In the genomic region with DNA sequence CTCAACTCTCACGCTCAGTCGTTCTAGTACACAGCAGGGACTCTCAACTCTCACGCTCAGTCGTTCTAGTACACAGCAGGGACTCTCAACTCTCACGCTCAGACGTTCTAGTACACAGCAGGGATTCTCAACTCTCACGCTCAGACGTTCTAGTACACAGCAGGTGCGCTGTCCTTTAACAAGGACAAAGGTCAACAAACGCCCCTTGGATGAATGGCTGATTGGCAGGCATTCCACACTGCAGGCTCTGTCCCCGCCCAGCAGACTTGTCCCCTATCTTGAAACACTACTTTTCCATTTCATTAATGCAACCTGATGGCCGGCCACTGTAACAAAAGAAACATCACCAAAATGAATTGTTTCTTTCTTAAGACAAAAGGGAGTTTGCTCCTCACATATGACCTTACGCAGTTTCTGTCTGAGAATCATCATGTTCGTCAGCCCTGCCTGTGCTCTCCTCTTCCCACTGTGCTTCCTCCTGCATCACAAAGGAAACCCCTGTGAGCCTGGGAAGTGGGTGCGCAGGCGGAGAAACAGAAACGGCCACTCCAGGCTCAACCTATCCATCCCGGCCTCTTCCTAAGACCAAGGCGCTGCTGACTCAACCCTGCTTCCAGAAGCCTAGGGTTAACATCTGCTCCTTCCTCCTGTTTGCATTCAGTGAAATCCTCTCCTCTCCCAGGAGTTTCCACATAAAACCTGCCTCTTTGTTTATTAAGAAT, we compare ENCODE assay signal across 15 cellular contexts. TPM values are rescaled to one million over a fixed set of nuclear protein-coding genes. Genes with fewer than 3 reads are reported as not detected.
DNase-seq lines count a peak whose midpoint lies in the region; ATAC-seq and TF ChIP-seq lines count a peak whose summit lies in the region.
"Had no signal": no experiment of that assay in that cellular context is flagged by ENCODE, and none has a peak within 500 bp of the region (broad histone marks: within the 10 kb centered on the region; RNA-seq: fewer than 3 reads in every experiment).

No MANE protein-coding gene starts in this region.

- H3K27ac Mint-ChIP-seq in Caco-2 (ENCODE audit: unreplicated experiment): peak overlapping the region; percentile 45
- H3K27ac Mint-ChIP-seq in activated CD8-positive, alpha-beta memory T cell treated with anti-CD3 and anti-CD28 coated beads, Interleukin-2, amount 10 ng/mL, durations not matched to agents 7 days and 5 days: no peak overlapping the region

- DNase-seq in Caco-2 (peak in 1 of 2 experiments; percentile 58), amniotic stem cell (lab: John Stamatoyannopoulos, UW) (peak; percentile 41), amygdala (lab: John Stamatoyannopoulos, UW) (no peak), OCI-M1 (lab: John Stamatoyannopoulos, UW) (no peak)
- DNase-seq in activated CD8-positive, alpha-beta memory T cell treated with anti-CD3 and anti-CD28 coated beads, Interleukin-2, amount 10 ng/mL, durations not matched to agents 7 days and 5 days: no peak
- DNase-seq in NK-92 treated with Interleukin-12 subunit alpha and Interleukin-12 subunit beta, amount 100 ng/mL, for 24 hours (lab: John Stamatoyannopoulos, UW): no peak
- DNase-seq: activated gamma-delta T cell, brain microvascular endothelial cell, NCI-H526, T-helper 2 cell had no signal

- H3K27me3 ChIP-seq in Caco-2 (replicated peaks; ENCODE audit: control insufficient read depth, insufficient read depth, low read length): no peaks in the 10 kb centered on the region
- H3K27me3 ChIP-seq in liver (ENCODE audit: control insufficient read depth in 4 of 4, insufficient read depth in 4 of 4, low read length in 3 of 4): no peaks in the 10 kb centered on the region
- H3K27me3 ChIP-seq: brain microvascular endothelial cell, thyroid gland had no signal

- CTCF ChIA-PET in Caco-2 (lab: Charles Lee): no interaction called here
- CTCF ChIA-PET in activated CD8-positive, alpha-beta memory T cell treated with anti-CD3 and anti-CD28 coated beads, Interleukin-2, amount 10 ng/mL, durations not matched to agents 7 days and 5 days (lab: Charles Lee): no interaction called here

- intact Hi-C loops in Caco-2 (cut with micrococcal nuclease; ENCODE audit: unreplicated experiment): no loop called here

- peaks cover 3% of the 10 kb centered on the region for H3K4me1 Mint-ChIP-seq in Caco-2 (ENCODE audit: low read depth, unreplicated experiment)
- H3K4me1 Mint-ChIP-seq in activated CD8-positive, alpha-beta memory T cell treated with anti-CD3 and anti-CD28 coated beads, Interleukin-2, amount 10 ng/mL, durations not matched to agents 7 days and 5 days: peaks cover 37% of the 10 kb centered on the region

- H3K9me3 Mint-ChIP-seq in Caco-2 (ENCODE audit: unreplicated experiment): no peaks in the 10 kb centered on the region
- no peaks in the 10 kb centered on the region for H3K9me3 Mint-ChIP-seq in activated CD8-positive, alpha-beta memory T cell treated with anti-CD3 and anti-CD28 coated beads, Interleukin-2, amount 10 ng/mL, durations not matched to agents 7 days and 5 days (ENCODE audit: low read depth)

- TF ChIP-seq CTCF in 22Rv1 (IDR thresholded peaks at IDR 0.05) (no peak), Caco-2 (IDR thresholded peaks at IDR 0.05; ENCODE audit: insufficient read depth in 1 of 2, low read depth in 1 of 2, low read length in 1 of 2, severe bottlenecking in 1 of 2, unreplicated experiment in 1 of 2) (no peak), liver (IDR thresholded peaks at IDR 0.05; ENCODE audit: low read depth, low read length, missing input control) (no peak)

- BruUV-seq in Caco-2 (replicated peaks; lab: Mats Ljungman, UMichigan): no TSS peak

- H3K4me3 ChIP-seq in Caco-2 (ENCODE audit: low read depth, low read length): no peak overlapping the region
- H3K4me3 ChIP-seq in liver (ENCODE audit: low read depth in 1 of 3, low read length in 3 of 3): no peak overlapping the region
- H3K4me3 ChIP-seq: K562, psoas muscle, thyroid gland had no signal

- H3K27ac ChIP-seq in 22Rv1 (peak overlapping the region; percentile 78), liver (ENCODE audit: low read depth in 1 of 2, low read length in 2 of 2) (no peak overlapping the region)
- H3K27ac ChIP-seq: brain microvascular endothelial cell, psoas muscle, thyroid gland had no signal

- 47% methylated on average over 19 of the region's 19 CpGs for WGBS in liver

- H3K4me3 Mint-ChIP-seq in Caco-2 (ENCODE audit: unreplicated experiment): no peak overlapping the region
- no peak overlapping the region for H3K4me3 Mint-ChIP-seq in activated CD8-positive, alpha-beta memory T cell treated with anti-CD3 and anti-CD28 coated beads, Interleukin-2, amount 10 ng/mL, durations not matched to agents 7 days and 5 days

- H3K9me3 ChIP-seq in Caco-2 (no peaks in the 10 kb centered on the region), liver (ENCODE audit: control insufficient read depth in 4 of 4, low read length in 3 of 4) (no peaks in the 10 kb centered on the region)
- H3K9me3 ChIP-seq: psoas muscle, thyroid gland had no signal

- H3K4me1 ChIP-seq in Caco-2 (peaks cover 21% of the 10 kb centered on the region), liver (ENCODE audit: control insufficient read depth in 4 of 4, insufficient read depth in 4 of 4, low read length in 3 of 4) (peaks cover 9 to 33% (median 28%) of the 10 kb centered on the region in 4 donors)

- H3K9ac ChIP-seq in liver (ENCODE audit: low read depth in 1 of 2, low read length in 2 of 2): no peak overlapping the region

- ATAC-seq in activated CD8-positive, alpha-beta memory T cell treated with anti-CD3 and anti-CD28 coated beads, Interleukin-2, amount 10 ng/mL, durations not matched to agents 7 days and 5 days: no peak
- ATAC-seq: K562 had no signal

- TF ChIP-seq RAD21 in liver (IDR thresholded peaks at IDR 0.05): peak; percentile 11 to 28

- H3K36me3 Mint-ChIP-seq in Caco-2 (ENCODE audit: insufficient read depth, unreplicated experiment): peaks cover 18% of the 10 kb centered on the region
- H3K36me3 Mint-ChIP-seq in activated CD8-positive, alpha-beta memory T cell treated with anti-CD3 and anti-CD28 coated beads, Interleukin-2, amount 10 ng/mL, durations not matched to agents 7 days and 5 days: peaks cover 23% of the 10 kb centered on the region

- no peaks in the 10 kb centered on the region for H3K27me3 Mint-ChIP-seq in Caco-2 (ENCODE audit: insufficient read depth, unreplicated experiment)
- no peaks in the 10 kb centered on the region for H3K27me3 Mint-ChIP-seq in activated CD8-positive, alpha-beta memory T cell treated with anti-CD3 and anti-CD28 coated beads, Interleukin-2, amount 10 ng/mL, durations not matched to agents 7 days and 5 days

- H3K36me3 ChIP-seq in Caco-2 (ENCODE audit: control insufficient read depth, insufficient read depth, low read length): no peaks in the 10 kb centered on the region
- H3K36me3 ChIP-seq in liver (ENCODE audit: control insufficient read depth in 4 of 4, insufficient read depth in 3 of 4, low read depth in 1 of 4, low read length in 3 of 4): no peaks in the 10 kb centered on the region
- H3K36me3 ChIP-seq: thyroid gland had no signal

- POLR2A ChIA-PET in Caco-2 (lab: Charles Lee): no interaction called here

TF ChIP-seq in liver, 16 proteins besides CTCF, POLR2A, EP300 and RAD21:
- TF ChIP-seq YY1 (IDR thresholded peaks at IDR 0.05) (peak; percentile 44), RXRA (IDR thresholded peaks at IDR 0.05) (peak; percentile 53 to 60), HNF4A (conservative IDR thresholded peaks at IDR 0.05) (peak; percentile 68 to 70), SP1 (IDR thresholded peaks at IDR 0.05) (peak; percentile 62), FOXA1 (IDR thresholded peaks at IDR 0.05) (no peak)
- TF ChIP-seq, protein P1, sequence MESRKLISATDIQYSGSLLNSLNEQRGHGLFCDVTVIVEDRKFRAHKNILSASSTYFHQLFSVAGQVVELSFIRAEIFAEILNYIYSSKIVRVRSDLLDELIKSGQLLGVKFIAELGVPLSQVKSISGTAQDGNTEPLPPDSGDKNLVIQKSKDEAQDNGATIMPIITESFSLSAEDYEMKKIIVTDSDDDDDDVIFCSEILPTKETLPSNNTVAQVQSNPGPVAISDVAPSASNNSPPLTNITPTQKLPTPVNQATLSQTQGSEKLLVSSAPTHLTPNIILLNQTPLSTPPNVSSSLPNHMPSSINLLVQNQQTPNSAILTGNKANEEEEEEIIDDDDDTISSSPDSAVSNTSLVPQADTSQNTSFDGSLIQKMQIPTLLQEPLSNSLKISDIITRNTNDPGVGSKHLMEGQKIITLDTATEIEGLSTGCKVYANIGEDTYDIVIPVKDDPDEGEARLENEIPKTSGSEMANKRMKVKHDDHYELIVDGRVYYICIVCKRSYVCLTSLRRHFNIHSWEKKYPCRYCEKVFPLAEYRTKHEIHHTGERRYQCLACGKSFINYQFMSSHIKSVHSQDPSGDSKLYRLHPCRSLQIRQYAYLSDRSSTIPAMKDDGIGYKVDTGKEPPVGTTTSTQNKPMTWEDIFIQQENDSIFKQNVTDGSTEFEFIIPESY (IDR thresholded peaks at IDR 0.05): no peak
- TF ChIP-seq, protein P2, sequence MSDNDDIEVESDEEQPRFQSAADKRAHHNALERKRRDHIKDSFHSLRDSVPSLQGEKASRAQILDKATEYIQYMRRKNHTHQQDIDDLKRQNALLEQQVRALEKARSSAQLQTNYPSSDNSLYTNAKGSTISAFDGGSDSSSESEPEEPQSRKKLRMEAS (IDR thresholded peaks at IDR 0.05): peak; percentile 13

RNA-seq across cellular contexts. Expression of gene ANKRD11, which starts 59.8 kb away (rescaled TPM):
- 297 TPM in 2 replicates for total RNA-seq in Caco-2 (2022)
- total RNA-seq in liver: 10 to 100 TPM; 33.0 to 55.1 TPM
- polyA plus RNA-seq in liver: 10 to 100 TPM; 16.3 to 22.9 TPM
- 100 to 1,000 TPM; 184 to 235 TPM for total RNA-seq in activated CD8-positive, alpha-beta memory T cell treated with anti-CD3 and anti-CD28 coated beads, Interleukin-2, amount 10 ng/mL, durations not matched to agents 7 days and 5 days
